In the genomic region with DNA sequence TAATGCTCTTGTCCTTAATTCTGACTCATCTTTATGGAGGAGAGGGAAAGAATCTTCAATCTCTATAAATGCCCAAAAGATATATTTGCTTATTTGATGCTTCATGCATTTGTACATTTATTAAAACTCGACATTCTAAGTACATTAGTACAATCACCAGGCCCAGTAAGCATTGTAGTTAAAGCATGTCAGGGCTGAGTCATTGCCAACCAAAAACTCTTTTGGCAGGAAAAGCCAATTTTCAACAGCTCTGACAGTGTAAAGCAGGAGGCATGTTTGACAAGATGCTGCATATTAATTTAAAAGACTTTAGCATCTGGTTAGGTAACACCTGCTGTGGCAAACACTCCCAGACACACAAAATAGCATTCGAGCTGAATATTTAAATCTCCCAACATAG, we compare ENCODE assay signal across 15 cellular contexts.
DNase-seq lines count a peak whose midpoint lies in the region; ATAC-seq and TF ChIP-seq lines count a peak whose summit lies in the region.
"Had no signal": no experiment of that assay in that cellular context is flagged by ENCODE, and none has a peak within 500 bp of the region (broad histone marks: within the 10 kb centered on the region; RNA-seq: fewer than 3 reads in every experiment).

No MANE protein-coding gene starts in this region.

- H3K4me1 ChIP-seq in SK-N-SH (ENCODE audit: control insufficient read depth in 1 of 2, insufficient read depth in 2 of 2, low read depth in 1 of 2, low read length in 1 of 2) (no peaks in the 10 kb centered on the region; a peak in 1 of 4 replicates), colonic mucosa (no peaks in the 10 kb centered on the region)
- H3K4me1 ChIP-seq: left lung had no signal

- H3K9me2 ChIP-seq in SK-N-SH, result no peaks in the 10 kb centered on the region

- no peaks in the 10 kb centered on the region for H4K20me1 ChIP-seq in SK-N-SH (ENCODE audit: insufficient read depth)

- no peaks in the 10 kb centered on the region for H3K79me2 ChIP-seq in SK-N-SH (ENCODE audit: insufficient read depth)

- POLR2A ChIA-PET in SK-N-SH (lab: Yijun Ruan, JAX), result no interaction called here
- POLR2A ChIA-PET in RWPE1 (lab: Yijun Ruan, JAX; ENCODE audit: low non-redundant PET), result no interaction called here

- no peak for DNase-seq in SK-N-SH
- no peak for DNase-seq in SK-N-MC (ENCODE audit: low read depth, low spot score)
- peak; percentile 76 for DNase-seq in fibroblast of peridontal ligament (ENCODE audit: extremely low read depth)
- no peak for DNase-seq in colonic mucosa
- DNase-seq in activated gamma-delta T cell (lab: John Stamatoyannopoulos, UW), result no peak
- no peak for DNase-seq in D341Med (ENCODE audit: low spot score)
- DNase-seq in RWPE1 (ENCODE audit: low spot score), result no peak
- DNase-seq: 8988T, amniotic stem cell, left lung, NCI-H187 treated with DMSO at 0.1 percent for 48 hours had no signal

- TF ChIP-seq CTCF in SK-N-SH (IDR thresholded peaks at IDR 0.05), result no peak
- no peak for TF ChIP-seq CTCF in colonic mucosa (IDR thresholded peaks at IDR 0.05)
- TF ChIP-seq CTCF in RWPE1 (conservative IDR thresholded peaks at IDR 0.05; ENCODE audit: low read depth), result no peak

- TF ChIP-seq EP300 in SK-N-SH (IDR thresholded peaks at IDR 0.05; ENCODE audit: borderline replicate concordance in 1 of 2, low read depth in 1 of 2, low read length in 1 of 2), result no peak

- no peaks in the 10 kb centered on the region for H3K9me3 ChIP-seq in SK-N-SH
- no peaks in the 10 kb centered on the region for H3K9me3 ChIP-seq in SK-N-MC (ENCODE audit: low read depth, low read length)
- H3K9me3 ChIP-seq in colonic mucosa, result no peaks in the 10 kb centered on the region
- H3K9me3 ChIP-seq: left lung had no signal

- H3K36me3 ChIP-seq in SK-N-SH (replicated peaks in 1 of 2; ENCODE audit: control insufficient read depth in 1 of 2, insufficient read depth in 2 of 2, low read length in 1 of 2) (no peaks in the 10 kb centered on the region), SK-N-MC (ENCODE audit: insufficient read depth, low read length) (no peaks in the 10 kb centered on the region), colonic mucosa (no peaks in the 10 kb centered on the region)
- H3K36me3 ChIP-seq: left lung had no signal

- TF ChIP-seq RAD21 in SK-N-SH (IDR thresholded peaks at IDR 0.05; ENCODE audit: low read length), result no peak

- H3K27me3 ChIP-seq in SK-N-SH (ENCODE audit: insufficient read depth) (no peaks in the 10 kb centered on the region; the same call in 1 of the 2 replicates), colonic mucosa (no peaks in the 10 kb centered on the region)
- H3K27me3 ChIP-seq: left lung had no signal

- H2AFZ ChIP-seq in SK-N-SH (ENCODE audit: low read depth), result no peak overlapping the region

- H3K4me3 ChIP-seq in SK-N-SH (ENCODE audit: low read depth in 2 of 2, low read length in 1 of 2) (no peak overlapping the region), SK-N-MC (no peak overlapping the region), colonic mucosa (no peak overlapping the region)
- H3K4me3 ChIP-seq: K562, left lung, skin epidermis had no signal

- WGBS in SK-N-SH (ENCODE audit: low lambda C conversion rate), result 2% methylated on average over 2 of the region's 2 CpGs

- H3F3A ChIP-seq in SK-N-SH (replicated peaks; ENCODE audit: insufficient read depth), result no peaks in the 10 kb centered on the region

- no peak overlapping the region for H3K4me2 ChIP-seq in SK-N-SH

- no peak overlapping the region for H3K27ac ChIP-seq in SK-N-SH (ENCODE audit: low read depth in 2 of 2, low read length in 1 of 2)
- peak overlapping the region; percentile 67 for H3K27ac ChIP-seq in SK-N-MC
- H3K27ac ChIP-seq in colonic mucosa, result no peak overlapping the region
- no peak overlapping the region for H3K27ac ChIP-seq in RWPE1
- H3K27ac ChIP-seq: left lung had no signal

- H3K9ac ChIP-seq in SK-N-SH, result no peak overlapping the region
- no peak overlapping the region for H3K9ac ChIP-seq in SK-N-MC (ENCODE audit: insufficient read length)
- no peak overlapping the region for H3K9ac ChIP-seq in colonic mucosa (ENCODE audit: low read depth in 2 of 2, low read length in 2 of 2)

- intact Hi-C loops in colonic mucosa (cut with DNase I), result no loop called here

- ATAC-seq in SK-N-SH treated with all-trans-retinoic acid at 6 μM for 48 hours, result no peak
- ATAC-seq: K562; left lung; natural killer cell treated with Interleukin-12 subunit alpha and Interleukin-12 subunit beta and Interleukin-15 and Interleukin-18, amount 100 ng/mL, for 72 hours had no signal

- CTCF ChIA-PET in SK-N-SH (lab: Yijun Ruan, JAX) (interaction anchor here (0.6 to 1.0 kb wide), 5 partner anchors 14 to 796 kb away, joined by 3 to 5 read pairs (median 3); no protein-coding TSS in a partner anchor), RWPE1 (lab: Yijun Ruan, JAX) (no interaction called here)

TF ChIP-seq in SK-N-SH treated with all-trans-retinoic acid at 6 μM for 48 hours, 23 proteins besides CTCF, POLR2A, EP300 and RAD21:
- TF ChIP-seq, protein P1, sequence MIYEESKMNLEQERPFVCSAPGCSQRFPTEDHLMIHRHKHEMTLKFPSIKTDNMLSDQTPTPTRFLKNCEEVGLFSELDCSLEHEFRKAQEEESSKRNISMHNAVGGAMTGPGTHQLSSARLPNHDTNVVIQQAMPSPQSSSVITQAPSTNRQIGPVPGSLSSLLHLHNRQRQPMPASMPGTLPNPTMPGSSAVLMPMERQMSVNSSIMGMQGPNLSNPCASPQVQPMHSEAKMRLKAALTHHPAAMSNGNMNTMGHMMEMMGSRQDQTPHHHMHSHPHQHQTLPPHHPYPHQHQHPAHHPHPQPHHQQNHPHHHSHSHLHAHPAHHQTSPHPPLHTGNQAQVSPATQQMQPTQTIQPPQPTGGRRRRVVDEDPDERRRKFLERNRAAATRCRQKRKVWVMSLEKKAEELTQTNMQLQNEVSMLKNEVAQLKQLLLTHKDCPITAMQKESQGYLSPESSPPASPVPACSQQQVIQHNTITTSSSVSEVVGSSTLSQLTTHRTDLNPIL (CRISPR knock-in tag; IDR thresholded peaks at IDR 0.05; ENCODE audit: low read depth), result no peak
- TF ChIP-seq ESRRG (CRISPR knock-in tag; IDR thresholded peaks at IDR 0.05) (no peak), ISL1 (CRISPR knock-in tag; IDR thresholded peaks at IDR 0.05) (0 out of 2 replicates have a peak, but pooled peaks have one; percentile 24)

TF ChIP-seq in SK-N-SH, 30 proteins besides CTCF, POLR2A, EP300 and RAD21 (continues in another document):
- TF ChIP-seq RCOR1 (IDR thresholded peaks at IDR 0.05; ENCODE audit: low read length), result no peak
- TF ChIP-seq, protein P2, sequence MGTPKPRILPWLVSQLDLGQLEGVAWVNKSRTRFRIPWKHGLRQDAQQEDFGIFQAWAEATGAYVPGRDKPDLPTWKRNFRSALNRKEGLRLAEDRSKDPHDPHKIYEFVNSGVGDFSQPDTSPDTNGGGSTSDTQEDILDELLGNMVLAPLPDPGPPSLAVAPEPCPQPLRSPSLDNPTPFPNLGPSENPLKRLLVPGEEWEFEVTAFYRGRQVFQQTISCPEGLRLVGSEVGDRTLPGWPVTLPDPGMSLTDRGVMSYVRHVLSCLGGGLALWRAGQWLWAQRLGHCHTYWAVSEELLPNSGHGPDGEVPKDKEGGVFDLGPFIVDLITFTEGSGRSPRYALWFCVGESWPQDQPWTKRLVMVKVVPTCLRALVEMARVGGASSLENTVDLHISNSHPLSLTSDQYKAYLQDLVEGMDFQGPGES (IDR thresholded peaks at IDR 0.05; ENCODE audit: low read depth, low read length), result no peak
- TF ChIP-seq TCF12 (IDR thresholded peaks at IDR 0.05), result no peak
- no peak for TF ChIP-seq TEAD4 (IDR thresholded peaks at IDR 0.05; ENCODE audit: borderline replicate concordance, insufficient read depth)
- TF ChIP-seq EZH2phosphoT487 (IDR thresholded peaks at IDR 0.05; ENCODE audit: borderline replicate concordance, low read depth), result no peak
- no peak for TF ChIP-seq ELF1 (IDR thresholded peaks at IDR 0.05)
- TF ChIP-seq NRF1 (IDR thresholded peaks at IDR 0.05; ENCODE audit: low read depth, low read length), result no peak
- no peak for TF ChIP-seq JUND (IDR thresholded peaks at IDR 0.05)
- TF ChIP-seq RFX5 (IDR thresholded peaks at IDR 0.05; ENCODE audit: low read length), result no peak
- no peak for TF ChIP-seq RXRA (IDR thresholded peaks at IDR 0.05; ENCODE audit: borderline replicate concordance, low read depth)
- no peak for TF ChIP-seq GATA2 (CRISPR knock-in tag; IDR thresholded peaks at IDR 0.05)
- TF ChIP-seq, protein P3, sequence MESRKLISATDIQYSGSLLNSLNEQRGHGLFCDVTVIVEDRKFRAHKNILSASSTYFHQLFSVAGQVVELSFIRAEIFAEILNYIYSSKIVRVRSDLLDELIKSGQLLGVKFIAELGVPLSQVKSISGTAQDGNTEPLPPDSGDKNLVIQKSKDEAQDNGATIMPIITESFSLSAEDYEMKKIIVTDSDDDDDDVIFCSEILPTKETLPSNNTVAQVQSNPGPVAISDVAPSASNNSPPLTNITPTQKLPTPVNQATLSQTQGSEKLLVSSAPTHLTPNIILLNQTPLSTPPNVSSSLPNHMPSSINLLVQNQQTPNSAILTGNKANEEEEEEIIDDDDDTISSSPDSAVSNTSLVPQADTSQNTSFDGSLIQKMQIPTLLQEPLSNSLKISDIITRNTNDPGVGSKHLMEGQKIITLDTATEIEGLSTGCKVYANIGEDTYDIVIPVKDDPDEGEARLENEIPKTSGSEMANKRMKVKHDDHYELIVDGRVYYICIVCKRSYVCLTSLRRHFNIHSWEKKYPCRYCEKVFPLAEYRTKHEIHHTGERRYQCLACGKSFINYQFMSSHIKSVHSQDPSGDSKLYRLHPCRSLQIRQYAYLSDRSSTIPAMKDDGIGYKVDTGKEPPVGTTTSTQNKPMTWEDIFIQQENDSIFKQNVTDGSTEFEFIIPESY (IDR thresholded peaks at IDR 0.05; ENCODE audit: borderline replicate concordance, low read depth), result no peak
- no peak for TF ChIP-seq POLR2AphosphoS5 (IDR thresholded peaks at IDR 0.05; ENCODE audit: low read depth, low read length)
- TF ChIP-seq NFIC (IDR thresholded peaks at IDR 0.05; ENCODE audit: borderline replicate concordance), result no peak
